Comparison of ENCODE assay signal across 12 cellular contexts in genomic region chr12:52872644-52873384, GRCh38. TPM values are rescaled to one million over a fixed set of nuclear protein-coding genes. Genes with fewer than 3 reads are reported as not detected.
A peak's percentile ranks its signal among the peaks of the same experiment; 100 is the strongest.
DNase-seq lines count a peak whose midpoint lies in the region; ATAC-seq, FAIRE-seq and TF ChIP-seq lines count a peak whose summit lies in the region.
"Had no signal": no experiment of that assay in that cellular context is flagged by ENCODE, and none has a peak within 500 bp of the region (broad histone marks: within the 10 kb centered on the region; RNA-seq: fewer than 3 reads in every experiment).

No MANE protein-coding gene starts in this region.

- TF ChIP-seq RAD21 in HCT116 (IDR thresholded peaks at IDR 0.05; ENCODE audit: low read depth) = no peak
- TF ChIP-seq RAD21 in K562 (CRISPR knock-in tag; conservative IDR thresholded peaks at IDR 0.05 in 1 of 2, IDR thresholded peaks at IDR 0.05 in 1 of 2) = no peak

- no peaks in the 10 kb centered on the region for H3K9me1 ChIP-seq in K562 (ENCODE audit: control insufficient read depth, insufficient read depth, low read length)

- H3K79me2 ChIP-seq in HCT116 (ENCODE audit: insufficient read depth, low read length) (no peaks in the 10 kb centered on the region), K562 (ENCODE audit: control insufficient read depth, insufficient read depth, low read length) (no peaks in the 10 kb centered on the region)

- intact Hi-C loops in HCT116 (cut with micrococcal nuclease) = loop anchor here (5.0 kb wide), 4 partner anchors 546 to 726 kb away; no protein-coding TSS in a partner anchor
- intact Hi-C loops in K562 (cut with micrococcal nuclease) = loop anchor here (5.0 to 10.0 kb wide), 3 partner anchors 178 to 716 kb away; no protein-coding TSS in a partner anchor
- intact Hi-C loops in lower lobe of right lung (cut with DNase I) = no loop called here

- RAD21 ChIA-PET in HCT116 (lab: Charles Lee; ENCODE audit: low non-redundant PET in 1 of 2, low total read pairs in 2 of 2, uncharacterized antibody in 2 of 2, unreplicated experiment in 2 of 2) = no interaction called here

- FAIRE-seq in K562 (lab: Jason Lieb, UNC) (no peak), H54 (lab: Jason Lieb, UNC) (no peak)

- H3K27me3 ChIP-seq in BLaER1 treated with 17β-estradiol and CSF1 and Interleukin-3, amounts not matched to agents 10 nM and 100 nM = no peaks in the 10 kb centered on the region
- H3K27me3 ChIP-seq in HCT116 (ENCODE audit: insufficient read depth, low read length) (no peaks in the 10 kb centered on the region), K562 (ENCODE audit: control insufficient read depth in 2 of 2, insufficient read depth in 2 of 2, low read length in 2 of 2) (no peaks in the 10 kb centered on the region), lower lobe of right lung (ENCODE audit: low read depth) (no peaks in the 10 kb centered on the region)

- H3K4me1 ChIP-seq in BLaER1 treated with 17β-estradiol and CSF1 and Interleukin-3, amounts not matched to agents 10 nM and 100 nM = peaks cover 24 to 90% (median 60%) of the 10 kb centered on the region in 10 experiments
- H3K4me1 ChIP-seq in HCT116 (ENCODE audit: control insufficient read depth in 1 of 2, insufficient read depth in 2 of 2, low read length in 2 of 2) (peaks cover 62 to 82% of the 10 kb centered on the region in 2 experiments), K562 (replicated peaks in 1 of 2; ENCODE audit: control insufficient read depth in 2 of 2, insufficient read depth in 2 of 2, low read length in 2 of 2) (peaks cover 35 to 50% of the 10 kb centered on the region in 2 experiments), lower lobe of right lung (peaks cover 32% of the 10 kb centered on the region)

- H3K36me3 ChIP-seq in BLaER1 treated with 17β-estradiol and CSF1 and Interleukin-3, amounts not matched to agents 10 nM and 100 nM = no peaks in the 10 kb centered on the region
- H3K36me3 ChIP-seq in HCT116 (ENCODE audit: control insufficient read depth in 1 of 2, insufficient read depth in 2 of 2, low read length in 2 of 2) (no peaks in the 10 kb centered on the region), K562 (ENCODE audit: control insufficient read depth, insufficient read depth, low read length) (no peaks in the 10 kb centered on the region), lower lobe of right lung (no peaks in the 10 kb centered on the region)

- TF ChIP-seq POLR2A in HCT116 (IDR thresholded peaks at IDR 0.05; ENCODE audit: borderline replicate concordance, extremely low read depth, insufficient read depth, insufficient read length) (no peak), K562 (conservative IDR thresholded peaks at IDR 0.05) (no peak), H54 (IDR thresholded peaks at IDR 0.05; ENCODE audit: low read depth, low read length) (no peak)

- H4K20me1 ChIP-seq in BLaER1 treated with 17β-estradiol and CSF1 and Interleukin-3, amounts not matched to agents 10 nM and 100 nM = no peaks in the 10 kb centered on the region
- no peaks in the 10 kb centered on the region for H4K20me1 ChIP-seq in HCT116 (ENCODE audit: insufficient read depth)
- no peaks in the 10 kb centered on the region for H4K20me1 ChIP-seq in K562 (replicated peaks; ENCODE audit: control insufficient read depth, insufficient read depth, low read length)

- H3K9me3 Mint-ChIP-seq in naive thymus-derived CD8-positive, alpha-beta T cell = no peaks in the 10 kb centered on the region

- H3K4me3 Mint-ChIP-seq in naive thymus-derived CD8-positive, alpha-beta T cell = peak overlapping the region in 9 of 10 donors; percentile 2 to 87 (median 76)

- H3K9me3 ChIP-seq in BLaER1 treated with 17β-estradiol and CSF1 and Interleukin-3, amounts not matched to agents 10 nM and 100 nM (replicated peaks in 1 of 11) = no peaks in the 10 kb centered on the region
- H3K9me3 ChIP-seq in HCT116 (ENCODE audit: control insufficient read depth in 1 of 2, insufficient read depth in 1 of 2, low read depth in 1 of 2, low read length in 2 of 2) (no peaks in the 10 kb centered on the region), K562 (replicated peaks; ENCODE audit: control insufficient read depth, insufficient read depth, low read depth, low read length) (no peaks in the 10 kb centered on the region), lower lobe of right lung (no peaks in the 10 kb centered on the region)

- no peak for TF ChIP-seq EP300 in K562 (IDR thresholded peaks at IDR 0.05; ENCODE audit: low read length)

- H3K27ac Mint-ChIP-seq in naive thymus-derived CD8-positive, alpha-beta T cell = peak overlapping the region in 7 of 10 donors; percentile 2 to 92 (median 80)

- H2AFZ ChIP-seq in HCT116 (ENCODE audit: low read depth, low read length, poor library complexity, severe bottlenecking) (no peak overlapping the region), K562 (ENCODE audit: low read depth, low read length) (0 out of 2 replicates have a peak overlapping the region, but pooled peaks have one; percentile 23)

- peaks cover 0 to 17% (median 1%) of the 10 kb centered on the region in 5 donors for H3K27me3 Mint-ChIP-seq in naive thymus-derived CD8-positive, alpha-beta T cell

- in situ Hi-C loops in K562 (cut with MboI) = no loop called here

- H3K9ac ChIP-seq in BLaER1 treated with 17β-estradiol and CSF1 and Interleukin-3, amounts not matched to agents 10 nM and 100 nM = peak overlapping the region in 1 of 11 experiments; percentile 94; a peak in 2 of 22 replicates
- H3K9ac ChIP-seq in HCT116 (ENCODE audit: low read length) = peak overlapping the region; percentile 78
- H3K9ac ChIP-seq in K562 (ENCODE audit: insufficient read depth in 1 of 2, low read depth in 2 of 2, low read length in 2 of 2) = peak overlapping the region; percentile 55 to 88

- BruUV-seq in HCT116 (replicated peaks; lab: Mats Ljungman, UMichigan) (no TSS peak), K562 (replicated peaks; lab: Mats Ljungman, UMichigan) (no TSS peak)

- no peaks in the 10 kb centered on the region for H3K9me2 ChIP-seq in HCT116 (ENCODE audit: insufficient read depth)

- no peak for ATAC-seq in HCT116
- ATAC-seq in K562 = no peak
- no peak for ATAC-seq in naive thymus-derived CD8-positive, alpha-beta T cell
- ATAC-seq in lower lobe of right lung = no peak

- H3K4me1 Mint-ChIP-seq in naive thymus-derived CD8-positive, alpha-beta T cell = peaks cover 17 to 60% (median 41%) of the 10 kb centered on the region in 4 donors

- H3K4me3 ChIP-seq in BLaER1 treated with 17β-estradiol and CSF1 and Interleukin-3, amounts not matched to agents 10 nM and 100 nM = no peak overlapping the region
- H3K4me3 ChIP-seq in HCT116 (replicated peaks in 1 of 2; ENCODE audit: low read depth in 1 of 2, low read length in 2 of 2) (no peak overlapping the region), K562 (no peak overlapping the region), lower lobe of right lung (no peak overlapping the region)

- peak overlapping the region in 6 of 11 experiments; percentile 91 to 98 (median 96); a peak in 10 of 22 replicates for H3K4me2 ChIP-seq in BLaER1 treated with 17β-estradiol and CSF1 and Interleukin-3, amounts not matched to agents 10 nM and 100 nM
- H3K4me2 ChIP-seq in HCT116 (ENCODE audit: low read length) (peak overlapping the region; percentile 91), K562 (ENCODE audit: insufficient read depth, low read length) (no peak overlapping the region)

- H3K27ac ChIP-seq in BLaER1 treated with 17β-estradiol and CSF1 and Interleukin-3, amounts not matched to agents 10 nM and 100 nM = peak overlapping the region in 3 of 11 experiments; percentile 26 to 97 (median 80); a peak in 4 of 22 replicates
- peak overlapping the region; percentile 81 for H3K27ac ChIP-seq in HCT116 (ENCODE audit: low read depth, low read length)
- H3K27ac ChIP-seq in K562 (ENCODE audit: extremely low read depth, low read depth, low read length) = peak overlapping the region; percentile 92; the same call in 1 of the 3 replicates
- no peak overlapping the region for H3K27ac ChIP-seq in lower lobe of right lung

- no peak for DNase-seq in HCT116 (ENCODE audit: low read depth, low spot score)
- DNase-seq in K562 (ENCODE audit: extremely low read depth in 1 of 4, low spot score in 3 of 4) = no peak
- DNase-seq in naive thymus-derived CD8-positive, alpha-beta T cell = no peak
- DNase-seq in NCI-H1694 treated with DMSO at 0.1 percent for 48 hours (lab: John Stamatoyannopoulos, UW) = no peak
- no peak for DNase-seq in superior temporal gyrus (ENCODE audit: extremely low spot score)
- no peak for DNase-seq in lower lobe of right lung
- no peak for DNase-seq in H54 (ENCODE audit: insufficient read length, low spot score)
- DNase-seq: activated CD8-positive, alpha-beta memory T cell treated with anti-CD3 and anti-CD28 coated beads, Interleukin-2, amount 50 U/mL, for 4 hours; left cardiac atrium had no signal

- TF ChIP-seq CTCF in HCT116 (IDR thresholded peaks at IDR 0.05 in 2 of 3, conservative IDR thresholded peaks at IDR 0.05 in 1 of 3; ENCODE audit: borderline replicate concordance in 1 of 3, insufficient read depth in 1 of 3, low read depth in 2 of 3, low read length in 2 of 3) = no peak
- no peak for TF ChIP-seq CTCF in K562 (IDR thresholded peaks at IDR 0.05 in 2 of 3, conservative IDR thresholded peaks at IDR 0.05 in 1 of 3; ENCODE audit: insufficient read depth in 2 of 3, low read depth in 1 of 3, low read length in 3 of 3)
- TF ChIP-seq CTCF in lower lobe of right lung (IDR thresholded peaks at IDR 0.05) = no peak

- POLR2A ChIA-PET in HCT116 (lab: Charles Lee) (interaction anchor here (1.6 to 6.2 kb wide), 2 partner anchors 725 to 728 kb away, joined by 4 to 48 read pairs; no protein-coding TSS in a partner anchor), K562 (lab: Yijun Ruan, JAX) (interaction anchor here (1.4 to 2.3 kb wide), 2 partner anchors 289 to 298 kb away, joined by 3 to 8 read pairs; no protein-coding TSS in a partner anchor)
- POLR2A ChIA-PET in naive thymus-derived CD8-positive, alpha-beta T cell (lab: Charles Lee) = interaction anchor here (0.8 kb wide), 1 partner anchor 290 kb away, joined by 3 read pairs; no protein-coding TSS in a partner anchor

- WGBS in K562 (ENCODE audit: insufficient coverage, low coverage, missing lambda C conversion rate) = 66% methylated on average over 8 of the region's 13 CpGs

- H3K36me3 Mint-ChIP-seq in naive thymus-derived CD8-positive, alpha-beta T cell = no peaks in the 10 kb centered on the region

- CTCF ChIA-PET in HCT116 (lab: Charles Lee) (interaction anchor here (1.1 to 2.5 kb wide), 4 partner anchors 108 to 500 kb away, joined by 5 to 17 read pairs (median 12); no protein-coding TSS in a partner anchor), K562 (lab: Yijun Ruan, JAX; ENCODE audit: low intra/inter-chr PET ratio) (interaction anchor here (0.5 kb wide), 1 partner anchor 290 kb away, joined by 3 read pairs; no protein-coding TSS in a partner anchor)

RNA-seq across cellular contexts. Expression of gene KRT78, which starts 24.0 kb away (rescaled TPM):
- total RNA-seq in HCT116 (2021; ENCODE audit: unreplicated experiment) (not detected), K562 (2014; rRNA removed) (not detected in 2 replicates), K562 (2014; rRNA removed; fragmentation: Illumina TruSeq; extraction: Trizol) (not detected in 2 replicates), K562 (2015; rRNA removed; fragmentation: Illumina TruSeq; extraction: Trizol) (not detected in 2 replicates), K562 (2021) (not detected in 2 replicates), lower lobe of right lung (not detected)
- 0.06 TPM in 1 of 2 replicates, not detected in the other for polyA plus RNA-seq in HCT116 (2012)
- total RNA-seq in K562 (2011; cell fraction: chromatin; rRNA removed; ENCODE audit: low replicate concordance) = not detected in 2 replicates
- not detected in 2 replicates for total RNA-seq in K562 (2011; cell fraction: nucleolus; rRNA removed)
- total RNA-seq in K562 (2011; cell fraction: nucleoplasm; rRNA removed) = not detected in 2 replicates
- polyA plus RNA-seq in K562 (2011; rRNA removed) (0.08 TPM in 1 of 2 replicates, not detected in the other), K562 (2014; fragmentation: Illumina TruSeq; extraction: Trizol) (not detected in 2 replicates), K562 (2014; fragmentation: Nextera tagmentation; extraction: Ambion mirVana) (not detected), K562 (2014; rRNA removed) (not detected in 2 replicates)
- not detected in 2 replicates for polyA plus RNA-seq in K562 (2011; cell fraction: cytosol; rRNA removed)
- not detected in 2 replicates for polyA plus RNA-seq in K562 (2011; cell fraction: nucleus; rRNA removed)
- not detected in 2 replicates for polyA plus RNA-seq in K562 (2012)
- polyA minus RNA-seq in K562 (2011; rRNA and poly(A)+ RNA removed) = not detected in 2 replicates
- not detected in 2 replicates for polyA minus RNA-seq in K562 (2011; cell fraction: cytosol; rRNA and poly(A)+ RNA removed)
- polyA minus RNA-seq in K562 (2011; cell fraction: nucleus; rRNA and poly(A)+ RNA removed) = not detected in 2 replicates
- total RNA-seq in naive thymus-derived CD8-positive, alpha-beta T cell = not detected
- not detected for polyA plus RNA-seq in naive thymus-derived CD8-positive, alpha-beta T cell
- total RNA-seq: cardiac septum, left cardiac atrium, NCI-H460 had no signal

RNA-seq across cellular contexts. Expression of gene KRT8, which starts 32.1 kb away (rescaled TPM):
- total RNA-seq in HCT116 (2021; ENCODE audit: unreplicated experiment) (1,655 TPM), K562 (2014; rRNA removed) (262 and 326 TPM in 2 replicates), K562 (2014; rRNA removed; fragmentation: Illumina TruSeq; extraction: Trizol) (157 and 159 TPM in 2 replicates), K562 (2015; rRNA removed; fragmentation: Illumina TruSeq; extraction: Trizol) (193 and 197 TPM in 2 replicates), K562 (2021) (364 and 392 TPM in 2 replicates), lower lobe of right lung (139 TPM)
- 1,805 and 2,066 TPM in 2 replicates for polyA plus RNA-seq in HCT116 (2012)
- 132 and 303 TPM in 2 replicates for total RNA-seq in K562 (2011; cell fraction: chromatin; rRNA removed; ENCODE audit: low replicate concordance)
- total RNA-seq in K562 (2011; cell fraction: nucleolus; rRNA removed) = 225 and 301 TPM in 2 replicates
- total RNA-seq in K562 (2011; cell fraction: nucleoplasm; rRNA removed) = 196 and 242 TPM in 2 replicates
- polyA plus RNA-seq in K562 (2011; rRNA removed) (616 and 661 TPM in 2 replicates), K562 (2014; fragmentation: Illumina TruSeq; extraction: Trizol) (260 and 315 TPM in 2 replicates), K562 (2014; fragmentation: Nextera tagmentation; extraction: Ambion mirVana) (10 to 100 TPM; 41.5 to 49.8 TPM), K562 (2014; rRNA removed) (388 and 435 TPM in 2 replicates)
- 730 and 1,428 TPM in 2 replicates for polyA plus RNA-seq in K562 (2011; cell fraction: cytosol; rRNA removed)
- 253 and 293 TPM in 2 replicates for polyA plus RNA-seq in K562 (2011; cell fraction: nucleus; rRNA removed)
- polyA plus RNA-seq in K562 (2012) = 420 and 432 TPM in 2 replicates
- 930 and 1,077 TPM in 2 replicates for polyA minus RNA-seq in K562 (2011; rRNA and poly(A)+ RNA removed)
- 578 and 629 TPM in 2 replicates for polyA minus RNA-seq in K562 (2011; cell fraction: cytosol; rRNA and poly(A)+ RNA removed)
- polyA minus RNA-seq in K562 (2011; cell fraction: nucleus; rRNA and poly(A)+ RNA removed) = 134 and 183 TPM in 2 replicates
- under 1 TPM; 0.52 to 0.66 TPM for total RNA-seq in naive thymus-derived CD8-positive, alpha-beta T cell
- polyA plus RNA-seq in naive thymus-derived CD8-positive, alpha-beta T cell = not detected

RNA-seq across cellular contexts. Expression of gene KRT79, which starts 38.7 kb away (rescaled TPM):
- total RNA-seq in HCT116 (2021; ENCODE audit: unreplicated experiment) (not detected), K562 (2014; rRNA removed) (0.08 and 0.32 TPM in 2 replicates), K562 (2014; rRNA removed; fragmentation: Illumina TruSeq; extraction: Trizol) (0.07 TPM in 1 of 2 replicates, not detected in the other), K562 (2015; rRNA removed; fragmentation: Illumina TruSeq; extraction: Trizol) (not detected in 2 replicates), K562 (2021) (0.09 and 0.27 TPM in 2 replicates), lower lobe of right lung (3.9 TPM)
- polyA plus RNA-seq in HCT116 (2012) = not detected in 2 replicates
- total RNA-seq in K562 (2011; cell fraction: chromatin; rRNA removed; ENCODE audit: low replicate concordance) = 1.7 and 5.7 TPM in 2 replicates
- total RNA-seq in K562 (2011; cell fraction: nucleolus; rRNA removed) = 2.2 and 3.8 TPM in 2 replicates
- total RNA-seq in K562 (2011; cell fraction: nucleoplasm; rRNA removed) = 1.9 TPM in 2 replicates
- polyA plus RNA-seq in K562 (2011; rRNA removed) (0.81 and 2.3 TPM in 2 replicates), K562 (2014; fragmentation: Illumina TruSeq; extraction: Trizol) (0.14 TPM in 1 of 2 replicates, not detected in the other), K562 (2014; fragmentation: Nextera tagmentation; extraction: Ambion mirVana) (under 1 TPM; 0.03 to 0.08 TPM), K562 (2014; rRNA removed) (0.22 and 0.23 TPM in 2 replicates)
- 0.59 and 2.4 TPM in 2 replicates for polyA plus RNA-seq in K562 (2011; cell fraction: cytosol; rRNA removed)
- 5.8 and 21.4 TPM in 2 replicates for polyA plus RNA-seq in K562 (2011; cell fraction: nucleus; rRNA removed)
- 0.71 and 2.0 TPM in 2 replicates for polyA plus RNA-seq in K562 (2012)
- polyA minus RNA-seq in K562 (2011; rRNA and poly(A)+ RNA removed) = 0.48 and 1.0 TPM in 2 replicates
- polyA minus RNA-seq in K562 (2011; cell fraction: cytosol; rRNA and poly(A)+ RNA removed) = 0.95 TPM in 1 of 2 replicates, not detected in the other
- polyA minus RNA-seq in K562 (2011; cell fraction: nucleus; rRNA and poly(A)+ RNA removed) = 0.22 and 1.2 TPM in 2 replicates
- not detected for total RNA-seq in naive thymus-derived CD8-positive, alpha-beta T cell
- not detected for polyA plus RNA-seq in naive thymus-derived CD8-positive, alpha-beta T cell
- total RNA-seq: cardiac septum, NCI-H460 had no signal

RNA-seq across cellular contexts. Expression of gene KRT4, which starts 58.9 kb away (rescaled TPM):
- total RNA-seq in HCT116 (2021; ENCODE audit: unreplicated experiment) (not detected), K562 (2014; rRNA removed) (not detected in 2 replicates), K562 (2014; rRNA removed; fragmentation: Illumina TruSeq; extraction: Trizol) (not detected in 2 replicates), K562 (2015; rRNA removed; fragmentation: Illumina TruSeq; extraction: Trizol) (not detected in 2 replicates), K562 (2021) (not detected in 2 replicates), lower lobe of right lung (6.4 TPM)
- polyA plus RNA-seq in HCT116 (2012) = 0.02 and 0.03 TPM in 2 replicates
- not detected in 2 replicates for total RNA-seq in K562 (2011; cell fraction: chromatin; rRNA removed; ENCODE audit: low replicate concordance)
- total RNA-seq in K562 (2011; cell fraction: nucleolus; rRNA removed) = not detected in 2 replicates
- total RNA-seq in K562 (2011; cell fraction: nucleoplasm; rRNA removed) = not detected in 2 replicates
- polyA plus RNA-seq in K562 (2011; rRNA removed) (not detected in 2 replicates), K562 (2014; fragmentation: Illumina TruSeq; extraction: Trizol) (not detected in 2 replicates), K562 (2014; fragmentation: Nextera tagmentation; extraction: Ambion mirVana) (not detected), K562 (2014; rRNA removed) (not detected in 2 replicates)
- not detected in 2 replicates for polyA plus RNA-seq in K562 (2011; cell fraction: cytosol; rRNA removed)
- 0.06 TPM in 1 of 2 replicates, not detected in the other for polyA plus RNA-seq in K562 (2011; cell fraction: nucleus; rRNA removed)
- not detected in 2 replicates for polyA plus RNA-seq in K562 (2012)
- not detected in 2 replicates for polyA minus RNA-seq in K562 (2011; rRNA and poly(A)+ RNA removed)
- polyA minus RNA-seq in K562 (2011; cell fraction: cytosol; rRNA and poly(A)+ RNA removed) = not detected in 2 replicates
- not detected in 2 replicates for polyA minus RNA-seq in K562 (2011; cell fraction: nucleus; rRNA and poly(A)+ RNA removed)
- total RNA-seq in naive thymus-derived CD8-positive, alpha-beta T cell = not detected
- not detected for polyA plus RNA-seq in naive thymus-derived CD8-positive, alpha-beta T cell
- total RNA-seq: cardiac septum, left cardiac atrium, NCI-H460 had no signal

Comparison
In these comparisons a context has a peak if more than half of its experiments do, and no peak if none do; other contexts are left out.
1. RNA of gene KRT8, which starts 32.1 kb away (total RNA-seq): 1,655 TPM in HCT116 (single experiment), 132 to 392 TPM in K562 and 139 TPM in lower lobe of right lung (single experiment); 0.52 to 0.66 TPM in naive thymus-derived CD8-positive, alpha-beta T cell; every median in the first group is over 10 times any median in the second.